ENCODE assay signal across 8 cellular contexts in genomic region chr6:100880901-100881706, GRCh38. TPM values are rescaled to one million over a fixed set of nuclear protein-coding genes. Genes with fewer than 3 reads are reported as not detected.
DNase-seq lines count a peak whose midpoint lies in the region; ATAC-seq and TF ChIP-seq lines count a peak whose summit lies in the region.

Gene ASCC3 (minus strand): TSS chr6:100881329. CDS start chr6:100867997, 13,332 bp downstream.

- H3K36me3 Mint-ChIP-seq in CD14-positive monocyte = peaks cover 0 to 3% of the 10 kb centered on the region in 2 donors

- DNase-seq in CD14-positive monocyte (ENCODE audit: low spot score) (peak; percentile 87), NCI-H748 (lab: John Stamatoyannopoulos, UW; ENCODE audit: unreplicated experiment) (peak; percentile 94), dermis microvascular lymphatic vessel endothelial cell (ENCODE audit: low read depth in 2 of 2) (peak; percentile 71 to 94), lower leg skin (ENCODE audit: low spot score in 2 of 2) (peak; percentile 92 to 98)
- peak; percentile 89 for DNase-seq in activated CD4-positive, alpha-beta T cell treated with anti-CD3 and anti-CD28 coated beads, Interleukin-2, amount 50 U/mL, for 4 hours
- DNase-seq in stimulated activated CD4-positive, alpha-beta T cell treated with anti-CD3 and anti-CD28 coated beads, Interleukin-4, amount 100 ng/mL, for 4 hours = peak; percentile 91 to 92

- no peak for TF ChIP-seq CTCF in CD14-positive monocyte (IDR thresholded peaks at IDR 0.05)
- no peak for TF ChIP-seq CTCF in lower leg skin (IDR thresholded peaks at IDR 0.05)

- TF ChIP-seq POLR2A in lower leg skin (IDR thresholded peaks at IDR 0.05) = no peak

- H3K9me3 Mint-ChIP-seq in CD14-positive monocyte = peaks cover 0 to 2% (median 0%) of the 10 kb centered on the region in 7 donors

- ATAC-seq in GM19351 (IDR thresholded peaks at IDR 0.05; ENCODE audit: unreplicated experiment) (peak; percentile 91), HG03520 (IDR thresholded peaks at IDR 0.05; ENCODE audit: unreplicated experiment) (peak; percentile 96)

- peaks cover 0 to 1% (median 0%) of the 10 kb centered on the region in 3 donors for H3K27me3 Mint-ChIP-seq in CD14-positive monocyte (ENCODE audit: low read depth in 3 of 3)

- H3K4me3 ChIP-seq in lower leg skin (ENCODE audit: low read depth, poor library complexity, severe bottlenecking) = peak within 1 kb of the TSS; percentile 85

- H3K4me3 Mint-ChIP-seq in CD14-positive monocyte = peak within 1 kb of the TSS; percentile 99 to 100

- 0 to 1% methylated on average over 50 to 78 of the region's 79 CpGs for WGBS in lower leg skin, 2 donors

- intact Hi-C loops in CD14-positive monocyte (cut with micrococcal nuclease) = no loop called here
- intact Hi-C loops in lower leg skin (cut with DNase I; ENCODE audit: low total_unique reads) = no loop called here

- peaks cover 25% of the 10 kb centered on the region for H3K4me1 Mint-ChIP-seq in CD14-positive monocyte

- H3K27ac Mint-ChIP-seq in CD14-positive monocyte = peak within 1 kb of the TSS; percentile 98 to 100 (median 98)

RNA-seq across cellular contexts. Expression of gene ASCC3, which starts in this region (rescaled TPM):
- 10 to 100 TPM; 10.6 to 12.9 TPM for polyA plus RNA-seq in CD14-positive monocyte
- 32.7 and 47.6 TPM in 2 replicates for total RNA-seq in dermis microvascular lymphatic vessel endothelial cell
- total RNA-seq in lower leg skin = 10 to 100 TPM; 20.3 to 26.8 (median 24.5) TPM

Comparison
In these comparisons a context has a peak if more than half of its experiments do, and no peak if none do; other contexts are left out.
1. Peak in every context shown above with its lines: DNase-seq, ATAC-seq and H3K4me3 ChIP-seq.